1 cellular context compared by ENCODE assay signal in the genomic region with DNA sequence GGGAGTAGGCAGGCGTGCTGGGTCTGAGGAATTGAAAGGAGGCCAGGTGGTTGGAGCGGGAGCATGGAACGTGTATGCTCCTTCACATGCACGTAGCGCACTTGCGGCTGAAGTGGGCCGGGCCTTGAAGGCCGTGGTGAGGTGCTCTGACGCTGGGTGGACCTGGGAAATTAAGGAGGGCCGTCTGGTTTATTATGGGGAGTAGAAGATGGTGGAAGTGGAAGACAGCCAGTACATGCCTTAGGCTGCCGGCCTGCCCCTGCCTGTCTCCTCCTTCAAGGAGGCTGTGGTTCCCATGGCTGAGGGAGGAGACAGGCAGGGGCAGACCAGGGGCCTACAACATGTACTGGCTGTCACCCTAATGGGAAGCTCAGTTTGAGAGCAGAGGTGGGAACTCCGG.
TF ChIP-seq lines count a peak whose summit lies in the region.

No MANE protein-coding gene starts in this region.

TF ChIP-seq in H1, 55 proteins besides CTCF, POLR2A, EP300 and RAD21:
- no peak for TF ChIP-seq SRF (IDR thresholded peaks at IDR 0.05; ENCODE audit: low read depth, low read length)
- TF ChIP-seq SAP30 (IDR thresholded peaks at IDR 0.05; ENCODE audit: insufficient read depth, insufficient replicate concordance, low read length), result no peak
- no peak for TF ChIP-seq CBX5 (IDR thresholded peaks at IDR 0.05; ENCODE audit: low read depth, low read length)
- TF ChIP-seq, protein P1, sequence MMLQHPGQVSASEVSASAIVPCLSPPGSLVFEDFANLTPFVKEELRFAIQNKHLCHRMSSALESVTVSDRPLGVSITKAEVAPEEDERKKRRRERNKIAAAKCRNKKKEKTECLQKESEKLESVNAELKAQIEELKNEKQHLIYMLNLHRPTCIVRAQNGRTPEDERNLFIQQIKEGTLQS (IDR thresholded peaks at IDR 0.05; ENCODE audit: insufficient read depth, low read depth, low read length), result no peak
- no peak for TF ChIP-seq SIRT6 (IDR thresholded peaks at IDR 0.05; ENCODE audit: low read length)
- no peak for TF ChIP-seq GTF2F1 (IDR thresholded peaks at IDR 0.05; ENCODE audit: borderline replicate concordance, low read depth, low read length)
- no peak for TF ChIP-seq RNF2 (IDR thresholded peaks at IDR 0.05; ENCODE audit: borderline replicate concordance, low read depth, low read length, missing control alignments, poor library complexity, severe bottlenecking)
- no peak for TF ChIP-seq SP1 (IDR thresholded peaks at IDR 0.05; ENCODE audit: low read depth, low read length)
- no peak for TF ChIP-seq GABPA (IDR thresholded peaks at IDR 0.05; ENCODE audit: borderline replicate concordance, insufficient read depth, low read length)
- TF ChIP-seq POU5F1 (IDR thresholded peaks at IDR 0.05; ENCODE audit: low read depth, low read length), result no peak
- TF ChIP-seq, protein P2, sequence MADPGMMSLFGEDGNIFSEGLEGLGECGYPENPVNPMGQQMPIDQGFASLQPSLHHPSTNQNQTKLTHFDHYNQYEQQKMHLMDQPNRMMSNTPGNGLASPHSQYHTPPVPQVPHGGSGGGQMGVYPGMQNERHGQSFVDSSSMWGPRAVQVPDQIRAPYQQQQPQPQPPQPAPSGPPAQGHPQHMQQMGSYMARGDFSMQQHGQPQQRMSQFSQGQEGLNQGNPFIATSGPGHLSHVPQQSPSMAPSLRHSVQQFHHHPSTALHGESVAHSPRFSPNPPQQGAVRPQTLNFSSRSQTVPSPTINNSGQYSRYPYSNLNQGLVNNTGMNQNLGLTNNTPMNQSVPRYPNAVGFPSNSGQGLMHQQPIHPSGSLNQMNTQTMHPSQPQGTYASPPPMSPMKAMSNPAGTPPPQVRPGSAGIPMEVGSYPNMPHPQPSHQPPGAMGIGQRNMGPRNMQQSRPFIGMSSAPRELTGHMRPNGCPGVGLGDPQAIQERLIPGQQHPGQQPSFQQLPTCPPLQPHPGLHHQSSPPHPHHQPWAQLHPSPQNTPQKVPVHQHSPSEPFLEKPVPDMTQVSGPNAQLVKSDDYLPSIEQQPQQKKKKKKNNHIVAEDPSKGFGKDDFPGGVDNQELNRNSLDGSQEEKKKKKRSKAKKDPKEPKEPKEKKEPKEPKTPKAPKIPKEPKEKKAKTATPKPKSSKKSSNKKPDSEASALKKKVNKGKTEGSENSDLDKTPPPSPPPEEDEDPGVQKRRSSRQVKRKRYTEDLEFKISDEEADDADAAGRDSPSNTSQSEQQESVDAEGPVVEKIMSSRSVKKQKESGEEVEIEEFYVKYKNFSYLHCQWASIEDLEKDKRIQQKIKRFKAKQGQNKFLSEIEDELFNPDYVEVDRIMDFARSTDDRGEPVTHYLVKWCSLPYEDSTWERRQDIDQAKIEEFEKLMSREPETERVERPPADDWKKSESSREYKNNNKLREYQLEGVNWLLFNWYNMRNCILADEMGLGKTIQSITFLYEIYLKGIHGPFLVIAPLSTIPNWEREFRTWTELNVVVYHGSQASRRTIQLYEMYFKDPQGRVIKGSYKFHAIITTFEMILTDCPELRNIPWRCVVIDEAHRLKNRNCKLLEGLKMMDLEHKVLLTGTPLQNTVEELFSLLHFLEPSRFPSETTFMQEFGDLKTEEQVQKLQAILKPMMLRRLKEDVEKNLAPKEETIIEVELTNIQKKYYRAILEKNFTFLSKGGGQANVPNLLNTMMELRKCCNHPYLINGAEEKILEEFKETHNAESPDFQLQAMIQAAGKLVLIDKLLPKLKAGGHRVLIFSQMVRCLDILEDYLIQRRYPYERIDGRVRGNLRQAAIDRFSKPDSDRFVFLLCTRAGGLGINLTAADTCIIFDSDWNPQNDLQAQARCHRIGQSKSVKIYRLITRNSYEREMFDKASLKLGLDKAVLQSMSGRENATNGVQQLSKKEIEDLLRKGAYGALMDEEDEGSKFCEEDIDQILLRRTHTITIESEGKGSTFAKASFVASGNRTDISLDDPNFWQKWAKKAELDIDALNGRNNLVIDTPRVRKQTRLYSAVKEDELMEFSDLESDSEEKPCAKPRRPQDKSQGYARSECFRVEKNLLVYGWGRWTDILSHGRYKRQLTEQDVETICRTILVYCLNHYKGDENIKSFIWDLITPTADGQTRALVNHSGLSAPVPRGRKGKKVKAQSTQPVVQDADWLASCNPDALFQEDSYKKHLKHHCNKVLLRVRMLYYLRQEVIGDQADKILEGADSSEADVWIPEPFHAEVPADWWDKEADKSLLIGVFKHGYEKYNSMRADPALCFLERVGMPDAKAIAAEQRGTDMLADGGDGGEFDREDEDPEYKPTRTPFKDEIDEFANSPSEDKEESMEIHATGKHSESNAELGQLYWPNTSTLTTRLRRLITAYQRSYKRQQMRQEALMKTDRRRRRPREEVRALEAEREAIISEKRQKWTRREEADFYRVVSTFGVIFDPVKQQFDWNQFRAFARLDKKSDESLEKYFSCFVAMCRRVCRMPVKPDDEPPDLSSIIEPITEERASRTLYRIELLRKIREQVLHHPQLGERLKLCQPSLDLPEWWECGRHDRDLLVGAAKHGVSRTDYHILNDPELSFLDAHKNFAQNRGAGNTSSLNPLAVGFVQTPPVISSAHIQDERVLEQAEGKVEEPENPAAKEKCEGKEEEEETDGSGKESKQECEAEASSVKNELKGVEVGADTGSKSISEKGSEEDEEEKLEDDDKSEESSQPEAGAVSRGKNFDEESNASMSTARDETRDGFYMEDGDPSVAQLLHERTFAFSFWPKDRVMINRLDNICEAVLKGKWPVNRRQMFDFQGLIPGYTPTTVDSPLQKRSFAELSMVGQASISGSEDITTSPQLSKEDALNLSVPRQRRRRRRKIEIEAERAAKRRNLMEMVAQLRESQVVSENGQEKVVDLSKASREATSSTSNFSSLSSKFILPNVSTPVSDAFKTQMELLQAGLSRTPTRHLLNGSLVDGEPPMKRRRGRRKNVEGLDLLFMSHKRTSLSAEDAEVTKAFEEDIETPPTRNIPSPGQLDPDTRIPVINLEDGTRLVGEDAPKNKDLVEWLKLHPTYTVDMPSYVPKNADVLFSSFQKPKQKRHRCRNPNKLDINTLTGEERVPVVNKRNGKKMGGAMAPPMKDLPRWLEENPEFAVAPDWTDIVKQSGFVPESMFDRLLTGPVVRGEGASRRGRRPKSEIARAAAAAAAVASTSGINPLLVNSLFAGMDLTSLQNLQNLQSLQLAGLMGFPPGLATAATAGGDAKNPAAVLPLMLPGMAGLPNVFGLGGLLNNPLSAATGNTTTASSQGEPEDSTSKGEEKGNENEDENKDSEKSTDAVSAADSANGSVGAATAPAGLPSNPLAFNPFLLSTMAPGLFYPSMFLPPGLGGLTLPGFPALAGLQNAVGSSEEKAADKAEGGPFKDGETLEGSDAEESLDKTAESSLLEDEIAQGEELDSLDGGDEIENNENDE (IDR thresholded peaks at IDR 0.05; ENCODE audit: insufficient replicate concordance, low read length), result no peak
- no peak for TF ChIP-seq HDAC6 (IDR thresholded peaks at IDR 0.05; ENCODE audit: low read depth, low read length)
- no peak for TF ChIP-seq POLR2AphosphoS5 (IDR thresholded peaks at IDR 0.05; ENCODE audit: low read depth, low read length)
TF ChIP-seq in H1: peak in this region for 0.
